Comparison of ENCODE assay signal across 8 cellular contexts in the genomic region with DNA sequence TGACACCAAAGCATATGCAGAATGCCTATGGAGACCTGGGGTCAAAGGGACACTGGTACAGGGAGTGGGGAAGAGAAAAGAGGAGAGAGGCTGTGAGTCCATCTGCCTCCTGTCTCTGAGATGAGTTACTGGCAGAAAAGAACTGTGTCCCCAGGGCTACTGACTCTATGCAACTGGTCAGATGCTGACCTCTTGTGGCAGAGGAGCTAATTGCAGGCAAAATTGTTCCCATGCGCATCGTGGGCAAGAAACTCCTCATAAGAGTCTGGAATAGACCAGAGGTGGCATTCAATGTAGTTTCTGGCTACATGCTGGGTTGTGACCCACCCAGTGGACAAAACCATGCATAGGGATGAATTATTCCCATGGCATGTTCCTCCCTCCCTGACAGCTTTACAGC. TPM values are rescaled to one million over a fixed set of nuclear protein-coding genes. Genes with fewer than 3 reads are reported as not detected.
DNase-seq lines count a peak whose midpoint lies in the region; ATAC-seq and TF ChIP-seq lines count a peak whose summit lies in the region.

No MANE protein-coding gene starts in this region.

- H3K27me3 Mint-ChIP-seq in CD14-positive monocyte (ENCODE audit: low read depth in 3 of 3): peaks cover 4 to 8% (median 4%) of the 10 kb centered on the region in 3 donors

- no peak overlapping the region for H3K4me3 ChIP-seq in lower lobe of right lung

- H3K9me3 ChIP-seq in lower lobe of right lung: peaks cover 6% of the 10 kb centered on the region

- H3K36me3 ChIP-seq in lower lobe of right lung: no peaks in the 10 kb centered on the region

- ATAC-seq in lower lobe of right lung (no peak), GM18498 (IDR thresholded peaks at IDR 0.05; ENCODE audit: unreplicated experiment) (no peak)

- intact Hi-C loops in CD14-positive monocyte (cut with micrococcal nuclease) (no loop called here), lower lobe of right lung (cut with DNase I) (no loop called here)

- H3K9me3 Mint-ChIP-seq in CD14-positive monocyte: peaks cover 4 to 11% (median 9%) of the 10 kb centered on the region in 7 donors

- no peak for DNase-seq in CD14-positive monocyte (ENCODE audit: low spot score)
- peak; percentile 50 for DNase-seq in HuH-7.5 (ENCODE audit: low spot score)
- peak in 2 of 3 experiments; percentile 7 to 36 for DNase-seq in activated CD8-positive, alpha-beta memory T cell treated with anti-CD3 and anti-CD28 coated beads for 48 hours (ENCODE audit: low read depth in 2 of 3, low spot score in 2 of 3)
- DNase-seq in lower lobe of right lung: no peak
- DNase-seq in activated gamma-delta T cell (lab: John Stamatoyannopoulos, UW): no peak
- DNase-seq in NCI-H226: no peak
- no peak for DNase-seq in NCI-H1092 treated with DMSO at 0.1 percent for 48 hours (lab: John Stamatoyannopoulos, UW)

- H3K27ac Mint-ChIP-seq in CD14-positive monocyte: no peak overlapping the region

- no peaks in the 10 kb centered on the region for H3K4me1 ChIP-seq in lower lobe of right lung

- H3K4me1 Mint-ChIP-seq in CD14-positive monocyte: peaks cover 6% of the 10 kb centered on the region

- no peak overlapping the region for H3K4me3 Mint-ChIP-seq in CD14-positive monocyte

- TF ChIP-seq CTCF in CD14-positive monocyte (IDR thresholded peaks at IDR 0.05): peak; percentile 81
- peak; percentile 18 for TF ChIP-seq CTCF in lower lobe of right lung (IDR thresholded peaks at IDR 0.05)

- no peaks in the 10 kb centered on the region for H3K27me3 ChIP-seq in lower lobe of right lung (ENCODE audit: low read depth)

- H3K36me3 Mint-ChIP-seq in CD14-positive monocyte: no peaks in the 10 kb centered on the region

- H3K27ac ChIP-seq in lower lobe of right lung: no peak overlapping the region

RNA-seq across cellular contexts. Expression of gene MLKL, which starts 26.1 kb away (rescaled TPM):
- polyA plus RNA-seq in CD14-positive monocyte: 10 to 100 TPM; 33.6 to 37.8 TPM
- total RNA-seq in lower lobe of right lung: 36.7 TPM

RNA-seq across cellular contexts. Expression of gene FA2H, which starts 47.9 kb away (rescaled TPM):
- polyA plus RNA-seq in CD14-positive monocyte: not detected
- total RNA-seq in lower lobe of right lung: 2.5 TPM

Comparison
In these comparisons a context has a peak if more than half of its experiments do, and no peak if none do; other contexts are left out.
1. DNase-seq: peak in HuH-7.5 (single experiment) and activated CD8-positive, alpha-beta memory T cell treated with anti-CD3 and anti-CD28 coated beads for 48 hours (2 of 3); none in CD14-positive monocyte (single experiment), lower lobe of right lung (single experiment), activated gamma-delta T cell (single experiment), NCI-H226 (single experiment) and NCI-H1092 treated with DMSO at 0.1 percent for 48 hours (single experiment).